Comparison of ENCODE assay signal across 1 cellular context in the genomic region with DNA sequence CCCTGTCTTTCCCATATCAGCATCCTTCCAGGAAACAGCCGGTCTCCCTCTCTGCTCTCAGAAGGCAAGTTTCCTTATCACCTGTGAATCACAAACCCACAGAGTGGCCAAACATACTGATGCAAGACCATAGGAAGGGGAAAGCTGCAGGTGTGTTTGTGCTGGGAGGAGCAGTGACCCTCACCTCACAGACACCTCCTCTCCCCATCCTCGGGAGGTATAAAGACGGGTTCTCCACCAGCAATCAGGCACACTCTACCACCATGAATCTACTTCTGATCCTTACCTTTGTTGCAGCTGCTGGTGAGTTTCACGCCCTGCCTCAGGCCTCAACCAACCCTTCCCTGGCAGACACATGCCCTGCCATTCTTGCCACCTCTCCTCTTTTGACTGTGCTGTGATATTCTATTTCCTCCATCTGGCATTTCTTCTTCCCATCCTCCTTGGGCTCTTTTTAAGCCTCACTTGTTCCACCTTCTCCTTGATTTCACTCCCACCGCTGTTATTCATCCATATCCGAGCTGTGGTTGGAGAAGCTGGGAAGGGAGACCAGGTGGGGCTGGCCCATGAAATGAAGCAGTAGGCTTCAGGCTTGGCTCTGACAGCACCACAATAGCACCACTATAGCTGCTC.
TF ChIP-seq lines count a peak whose summit lies in the region.

A gene (plus strand): TSS at position 251 of the 633 bp plus-strand sequence. CDS start 13 bp downstream, at position 264.

TF ChIP-seq in GM23338, 12 proteins besides CTCF, POLR2A, EP300 and RAD21 (continued from another document):
- TF ChIP-seq, protein P1, sequence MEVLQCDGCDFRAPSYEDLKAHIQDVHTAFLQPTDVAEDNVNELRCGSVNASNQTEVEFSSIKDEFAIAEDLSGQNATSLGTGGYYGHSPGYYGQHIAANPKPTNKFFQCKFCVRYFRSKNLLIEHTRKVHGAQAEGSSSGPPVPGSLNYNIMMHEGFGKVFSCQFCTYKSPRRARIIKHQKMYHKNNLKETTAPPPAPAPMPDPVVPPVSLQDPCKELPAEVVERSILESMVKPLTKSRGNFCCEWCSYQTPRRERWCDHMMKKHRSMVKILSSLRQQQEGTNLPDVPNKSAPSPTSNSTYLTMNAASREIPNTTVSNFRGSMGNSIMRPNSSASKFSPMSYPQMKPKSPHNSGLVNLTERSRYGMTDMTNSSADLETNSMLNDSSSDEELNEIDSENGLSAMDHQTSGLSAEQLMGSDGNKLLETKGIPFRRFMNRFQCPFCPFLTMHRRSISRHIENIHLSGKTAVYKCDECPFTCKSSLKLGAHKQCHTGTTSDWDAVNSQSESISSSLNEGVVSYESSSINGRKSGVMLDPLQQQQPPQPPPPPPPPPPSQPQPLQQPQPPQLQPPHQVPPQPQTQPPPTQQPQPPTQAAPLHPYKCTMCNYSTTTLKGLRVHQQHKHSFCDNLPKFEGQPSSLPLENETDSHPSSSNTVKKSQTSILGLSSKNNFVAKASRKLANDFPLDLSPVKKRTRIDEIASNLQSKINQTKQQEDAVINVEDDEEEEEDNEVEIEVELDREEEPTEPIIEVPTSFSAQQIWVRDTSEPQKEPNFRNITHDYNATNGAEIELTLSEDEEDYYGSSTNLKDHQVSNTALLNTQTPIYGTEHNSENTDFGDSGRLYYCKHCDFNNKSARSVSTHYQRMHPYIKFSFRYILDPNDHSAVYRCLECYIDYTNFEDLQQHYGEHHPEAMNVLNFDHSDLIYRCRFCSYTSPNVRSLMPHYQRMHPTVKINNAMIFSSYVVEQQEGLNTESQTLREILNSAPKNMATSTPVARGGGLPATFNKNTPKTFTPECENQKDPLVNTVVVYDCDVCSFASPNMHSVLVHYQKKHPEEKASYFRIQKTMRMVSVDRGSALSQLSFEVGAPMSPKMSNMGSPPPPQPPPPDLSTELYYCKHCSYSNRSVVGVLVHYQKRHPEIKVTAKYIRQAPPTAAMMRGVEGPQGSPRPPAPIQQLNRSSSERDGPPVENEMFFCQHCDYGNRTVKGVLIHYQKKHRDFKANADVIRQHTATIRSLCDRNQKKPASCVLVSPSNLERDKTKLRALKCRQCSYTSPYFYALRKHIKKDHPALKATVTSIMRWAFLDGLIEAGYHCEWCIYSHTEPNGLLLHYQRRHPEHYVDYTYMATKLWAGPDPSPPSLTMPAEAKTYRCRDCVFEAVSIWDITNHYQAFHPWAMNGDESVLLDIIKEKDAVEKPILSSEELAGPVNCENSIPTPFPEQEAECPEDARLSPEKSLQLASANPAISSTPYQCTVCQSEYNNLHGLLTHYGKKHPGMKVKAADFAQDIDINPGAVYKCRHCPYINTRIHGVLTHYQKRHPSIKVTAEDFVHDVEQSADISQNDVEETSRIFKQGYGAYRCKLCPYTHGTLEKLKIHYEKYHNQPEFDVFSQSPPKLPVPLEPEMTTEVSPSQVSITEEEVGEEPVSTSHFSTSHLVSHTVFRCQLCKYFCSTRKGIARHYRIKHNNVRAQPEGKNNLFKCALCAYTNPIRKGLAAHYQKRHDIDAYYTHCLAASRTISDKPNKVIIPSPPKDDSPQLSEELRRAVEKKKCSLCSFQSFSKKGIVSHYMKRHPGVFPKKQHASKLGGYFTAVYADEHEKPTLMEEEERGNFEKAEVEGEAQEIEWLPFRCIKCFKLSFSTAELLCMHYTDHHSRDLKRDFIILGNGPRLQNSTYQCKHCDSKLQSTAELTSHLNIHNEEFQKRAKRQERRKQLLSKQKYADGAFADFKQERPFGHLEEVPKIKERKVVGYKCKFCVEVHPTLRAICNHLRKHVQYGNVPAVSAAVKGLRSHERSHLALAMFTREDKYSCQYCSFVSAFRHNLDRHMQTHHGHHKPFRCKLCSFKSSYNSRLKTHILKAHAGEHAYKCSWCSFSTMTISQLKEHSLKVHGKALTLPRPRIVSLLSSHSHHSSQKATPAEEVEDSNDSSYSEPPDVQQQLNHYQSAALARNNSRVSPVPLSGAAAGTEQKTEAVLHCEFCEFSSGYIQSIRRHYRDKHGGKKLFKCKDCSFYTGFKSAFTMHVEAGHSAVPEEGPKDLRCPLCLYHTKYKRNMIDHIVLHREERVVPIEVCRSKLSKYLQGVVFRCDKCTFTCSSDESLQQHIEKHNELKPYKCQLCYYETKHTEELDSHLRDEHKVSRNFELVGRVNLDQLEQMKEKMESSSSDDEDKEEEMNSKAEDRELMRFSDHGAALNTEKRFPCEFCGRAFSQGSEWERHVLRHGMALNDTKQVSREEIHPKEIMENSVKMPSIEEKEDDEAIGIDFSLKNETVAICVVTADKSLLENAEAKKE (CRISPR knock-in tag; IDR thresholded peaks at IDR 0.05), result no peak
- TF ChIP-seq POLR2AphosphoS5 (IDR thresholded peaks at IDR 0.05; ENCODE audit: low read depth) (no peak), EZH2 (IDR thresholded peaks at IDR 0.05; ENCODE audit: low read depth, unreplicated experiment) (no peak), CREB1 (CRISPR knock-in tag; IDR thresholded peaks at IDR 0.05; ENCODE audit: low read depth) (no peak), NANOG (IDR thresholded peaks at IDR 0.05; ENCODE audit: borderline replicate concordance) (no peak), STAT1 (IDR thresholded peaks at IDR 0.05; ENCODE audit: unreplicated experiment) (no peak)
- TF ChIP-seq, protein P2, sequence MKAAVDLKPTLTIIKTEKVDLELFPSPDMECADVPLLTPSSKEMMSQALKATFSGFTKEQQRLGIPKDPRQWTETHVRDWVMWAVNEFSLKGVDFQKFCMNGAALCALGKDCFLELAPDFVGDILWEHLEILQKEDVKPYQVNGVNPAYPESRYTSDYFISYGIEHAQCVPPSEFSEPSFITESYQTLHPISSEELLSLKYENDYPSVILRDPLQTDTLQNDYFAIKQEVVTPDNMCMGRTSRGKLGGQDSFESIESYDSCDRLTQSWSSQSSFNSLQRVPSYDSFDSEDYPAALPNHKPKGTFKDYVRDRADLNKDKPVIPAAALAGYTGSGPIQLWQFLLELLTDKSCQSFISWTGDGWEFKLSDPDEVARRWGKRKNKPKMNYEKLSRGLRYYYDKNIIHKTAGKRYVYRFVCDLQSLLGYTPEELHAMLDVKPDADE (IDR thresholded peaks at IDR 0.05), result no peak
- TF ChIP-seq, protein P3, sequence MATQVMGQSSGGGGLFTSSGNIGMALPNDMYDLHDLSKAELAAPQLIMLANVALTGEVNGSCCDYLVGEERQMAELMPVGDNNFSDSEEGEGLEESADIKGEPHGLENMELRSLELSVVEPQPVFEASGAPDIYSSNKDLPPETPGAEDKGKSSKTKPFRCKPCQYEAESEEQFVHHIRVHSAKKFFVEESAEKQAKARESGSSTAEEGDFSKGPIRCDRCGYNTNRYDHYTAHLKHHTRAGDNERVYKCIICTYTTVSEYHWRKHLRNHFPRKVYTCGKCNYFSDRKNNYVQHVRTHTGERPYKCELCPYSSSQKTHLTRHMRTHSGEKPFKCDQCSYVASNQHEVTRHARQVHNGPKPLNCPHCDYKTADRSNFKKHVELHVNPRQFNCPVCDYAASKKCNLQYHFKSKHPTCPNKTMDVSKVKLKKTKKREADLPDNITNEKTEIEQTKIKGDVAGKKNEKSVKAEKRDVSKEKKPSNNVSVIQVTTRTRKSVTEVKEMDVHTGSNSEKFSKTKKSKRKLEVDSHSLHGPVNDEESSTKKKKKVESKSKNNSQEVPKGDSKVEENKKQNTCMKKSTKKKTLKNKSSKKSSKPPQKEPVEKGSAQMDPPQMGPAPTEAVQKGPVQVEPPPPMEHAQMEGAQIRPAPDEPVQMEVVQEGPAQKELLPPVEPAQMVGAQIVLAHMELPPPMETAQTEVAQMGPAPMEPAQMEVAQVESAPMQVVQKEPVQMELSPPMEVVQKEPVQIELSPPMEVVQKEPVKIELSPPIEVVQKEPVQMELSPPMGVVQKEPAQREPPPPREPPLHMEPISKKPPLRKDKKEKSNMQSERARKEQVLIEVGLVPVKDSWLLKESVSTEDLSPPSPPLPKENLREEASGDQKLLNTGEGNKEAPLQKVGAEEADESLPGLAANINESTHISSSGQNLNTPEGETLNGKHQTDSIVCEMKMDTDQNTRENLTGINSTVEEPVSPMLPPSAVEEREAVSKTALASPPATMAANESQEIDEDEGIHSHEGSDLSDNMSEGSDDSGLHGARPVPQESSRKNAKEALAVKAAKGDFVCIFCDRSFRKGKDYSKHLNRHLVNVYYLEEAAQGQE (IDR thresholded peaks at IDR 0.05; ENCODE audit: unreplicated experiment), result no peak
